14 cellular contexts compared by ENCODE assay signal in genomic region chr3:52490938-52491526, GRCh38. TPM values are rescaled to one million over a fixed set of nuclear protein-coding genes. Genes with fewer than 3 reads are reported as not detected.
DNase-seq lines count a peak whose midpoint lies in the region; ATAC-seq and TF ChIP-seq lines count a peak whose summit lies in the region.
"Had no signal": no experiment of that assay in that cellular context is flagged by ENCODE, and none has a peak within 500 bp of the region (broad histone marks: within the 10 kb centered on the region; RNA-seq: fewer than 3 reads in every experiment).

No MANE protein-coding gene starts in this region.

- no peak for TF ChIP-seq CTCF in sigmoid colon (IDR thresholded peaks at IDR 0.05)

- no peak for TF ChIP-seq EP300 in sigmoid colon (IDR thresholded peaks at IDR 0.05)

- ATAC-seq in HG02870 (IDR thresholded peaks at IDR 0.05; ENCODE audit: unreplicated experiment) (no peak), HG03442 (IDR thresholded peaks at IDR 0.05; ENCODE audit: unreplicated experiment) (no peak)

- 80 to 91% methylated on average over 23 of the region's 23 CpGs for WGBS in sigmoid colon, 2 donors

- H3K36me3 ChIP-seq in sigmoid colon = peaks cover 53 to 75% (median 67%) of the 10 kb centered on the region in 4 donors

- H3K4me1 ChIP-seq in sigmoid colon = peaks cover 0 to 25% (median 11%) of the 10 kb centered on the region in 4 donors

- intact Hi-C loops in sigmoid colon (cut with DNase I) = no loop called here

- H3K4me3 ChIP-seq in sigmoid colon = no peak overlapping the region
- H3K4me3 ChIP-seq: SK-N-MC had no signal

- peak overlapping the region; percentile 80 for H3K27ac ChIP-seq in caudate nucleus (ENCODE audit: low read depth, low read length)
- peak overlapping the region in 3 of 4 donors; percentile 38 to 66 (median 54) for H3K27ac ChIP-seq in sigmoid colon
- H3K27ac ChIP-seq: SK-N-MC had no signal

- TF ChIP-seq POLR2A in sigmoid colon (IDR thresholded peaks at IDR 0.05) = no peak

- H3K27me3 ChIP-seq in sigmoid colon = no peaks in the 10 kb centered on the region

- no peaks in the 10 kb centered on the region for H3K9me3 ChIP-seq in sigmoid colon

- DNase-seq in ELR (ENCODE audit: low read depth) = peak; percentile 88
- peak in 2 of 61 donors; percentile 5 to 17 for DNase-seq in caudate nucleus (lab: John Stamatoyannopoulos, UW)
- DNase-seq in iris pigment epithelial cell (ENCODE audit: low read depth) = peak; percentile 88
- no peak for DNase-seq in sigmoid colon
- DNase-seq in retina = no peak
- DNase-seq in AML-193 (lab: John Stamatoyannopoulos, UW) = no peak
- DNase-seq: activated CD4-positive, alpha-beta T cell treated with anti-CD3 and anti-CD28 coated beads, Interleukin-2, amount 50 U/mL, for 1 hour; GOT3; Karpas-422; small intestine had no signal

RNA-seq across cellular contexts. Expression of gene STAB1, which starts 4.1 kb away (rescaled TPM):
- 100 to 1,000 TPM in 3 of 4 donors, 10 to 100 TPM in 1; 92.0 to 138 (median 120) TPM for total RNA-seq in sigmoid colon
- 10 to 100 TPM; 18.0 to 63.0 (median 58.5) TPM for polyA plus RNA-seq in sigmoid colon
- total RNA-seq: NCI-H460 had no signal

RNA-seq across cellular contexts. Expression of gene NISCH, which starts 35.6 kb away (rescaled TPM):
- total RNA-seq in sigmoid colon = 100 to 1,000 TPM in 1 of 4 donors, 10 to 100 TPM in 3; 53.5 to 113 (median 68.4) TPM
- 10 to 100 TPM; 14.3 to 47.4 (median 18.0) TPM for polyA plus RNA-seq in sigmoid colon

RNA-seq across cellular contexts. Expression of gene TNNC1, which starts 37.2 kb away (rescaled TPM):
- total RNA-seq in sigmoid colon = 1 to 10 TPM in 1 of 4 donors, under 1 TPM in 1, not detected in 2; 0.99 to 2.9 TPM
- 10 to 100 TPM in 2 of 3 donors, 1 to 10 TPM in 1; 2.6 to 34.2 (median 23.6) TPM for polyA plus RNA-seq in sigmoid colon

RNA-seq across cellular contexts. Expression of gene NT5DC2, which starts 42.6 kb away (rescaled TPM):
- 10 to 100 TPM; 13.8 to 23.7 (median 17.3) TPM for total RNA-seq in sigmoid colon
- 10 to 100 TPM in 2 of 3 donors, 1 to 10 TPM in 1; 9.0 to 32.8 (median 12.9) TPM for polyA plus RNA-seq in sigmoid colon

RNA-seq across cellular contexts. Expression of gene UQCC5, which starts 45.4 kb away (rescaled TPM):
- total RNA-seq in sigmoid colon = 1 to 10 TPM in 3 of 4 donors, under 1 TPM in 1; 0.54 to 2.9 (median 1.9) TPM
- 10 to 100 TPM in 2 of 3 donors, 1 to 10 TPM in 1; 7.8 to 15.6 (median 11.8) TPM for polyA plus RNA-seq in sigmoid colon

Comparison
In these comparisons a context has a peak if more than half of its experiments do, and no peak if none do; other contexts are left out.
1. DNase-seq: peak in ELR (single experiment) and iris pigment epithelial cell (single experiment); none in sigmoid colon (single experiment), retina (single experiment) and AML-193 (0 of 2).